ENCODE assay signal across 14 cellular contexts in the genomic region with DNA sequence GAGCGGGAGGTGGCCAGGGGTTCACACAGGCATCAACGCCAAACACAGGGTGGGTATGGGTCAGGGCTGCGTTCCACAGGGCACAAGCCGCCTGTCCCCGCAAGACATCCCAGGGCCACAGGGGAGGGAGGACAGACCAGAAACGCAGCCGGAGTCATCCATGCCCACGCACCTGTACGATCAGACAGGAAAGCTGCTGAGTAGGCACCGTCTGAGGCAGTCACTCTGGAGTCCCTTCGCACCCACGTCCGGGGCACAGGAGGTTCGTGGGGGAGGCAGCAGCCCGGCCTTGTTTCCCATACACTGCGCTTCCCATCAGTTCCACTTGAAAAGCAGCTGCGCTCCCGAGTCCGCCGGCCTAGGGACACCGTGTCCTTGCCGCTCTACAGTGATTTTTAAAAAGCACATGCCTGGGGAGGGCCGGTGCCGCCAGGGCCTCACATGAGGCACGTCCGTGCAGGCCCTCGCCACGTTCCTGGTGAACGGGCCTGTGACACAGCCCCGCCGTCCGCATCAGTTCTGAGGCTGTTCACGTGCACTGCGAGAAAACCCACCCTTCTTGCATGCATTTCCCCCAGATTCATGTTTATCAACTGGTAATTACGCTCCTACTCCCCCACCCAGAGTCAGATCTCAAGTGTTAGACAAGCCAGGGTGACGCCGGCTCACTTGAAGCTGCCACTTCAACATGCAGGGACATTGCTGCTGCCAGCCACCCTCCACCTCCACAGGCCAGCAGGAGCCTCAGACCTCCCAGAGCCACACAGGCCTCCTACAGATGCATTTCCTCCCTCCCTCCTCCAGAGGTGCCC. TPM values are rescaled to one million over a fixed set of nuclear protein-coding genes. Genes with fewer than 3 reads are reported as not detected.
DNase-seq lines count a peak whose midpoint lies in the region; ATAC-seq and TF ChIP-seq lines count a peak whose summit lies in the region.
"Had no signal": no experiment of that assay in that cellular context is flagged by ENCODE, and none has a peak within 500 bp of the region (broad histone marks: within the 10 kb centered on the region; RNA-seq: fewer than 3 reads in every experiment).

No MANE protein-coding gene starts in this region.

- ATAC-seq in lower lobe of right lung (peak; percentile 60 to 72), HG03439 (IDR thresholded peaks at IDR 0.05; ENCODE audit: unreplicated experiment) (no peak)
- ATAC-seq: activated CD4-positive, CD25-positive, alpha-beta regulatory T cell treated with anti-CD3 and anti-CD28 coated beads, Interleukin-2, amount 50 U/mL, for 24 hours had no signal

- H3K9me3 Mint-ChIP-seq in IgD-negative memory B cell (no peaks in the 10 kb centered on the region), chondrocyte (ENCODE audit: low read depth) (no peaks in the 10 kb centered on the region)
- H3K9me3 Mint-ChIP-seq: CD4-positive, CD25-positive, alpha-beta regulatory T cell had no signal

- H3K27me3 Mint-ChIP-seq in IgD-negative memory B cell (no peaks in the 10 kb centered on the region), chondrocyte (ENCODE audit: low read depth) (no peaks in the 10 kb centered on the region)
- H3K27me3 Mint-ChIP-seq: CD4-positive, CD25-positive, alpha-beta regulatory T cell had no signal

- no peaks in the 10 kb centered on the region for H3K9me3 ChIP-seq in lower lobe of right lung
- H3K9me3 ChIP-seq: SJCRH30 had no signal

- H3K4me3 ChIP-seq in lower lobe of right lung: no peak overlapping the region
- H3K4me3 ChIP-seq: SJCRH30 had no signal

- H3K4me1 ChIP-seq in lower lobe of right lung: no peaks in the 10 kb centered on the region
- H3K4me1 ChIP-seq: SJCRH30 had no signal

- peak; percentile 56 for DNase-seq in D341Med (ENCODE audit: low spot score)
- DNase-seq in chondrocyte (ENCODE audit: low spot score): no peak
- DNase-seq in lower lobe of right lung: peak; percentile 63
- DNase-seq in cerebellar nuclear complex (lab: John Stamatoyannopoulos, UW): no peak
- no peak for DNase-seq in dermis blood vessel endothelial cell
- DNase-seq in stimulated activated CD4-positive, alpha-beta T cell treated with anti-CD3 and anti-CD28 coated beads, Interleukin-1b, Interleukin-23, amount 100 ng/mL, for 48 hours: no peak
- DNase-seq: activated naive CD4-positive, alpha-beta T cell; CD4-positive, CD25-positive, alpha-beta regulatory T cell; NCI-H2081 treated with DMSO at 0.1 percent for 48 hours; stimulated activated naive CD4-positive, alpha-beta T cell had no signal

- H3K36me3 Mint-ChIP-seq in IgD-negative memory B cell (peaks cover 11% of the 10 kb centered on the region), chondrocyte (ENCODE audit: low read depth) (peaks cover 27% of the 10 kb centered on the region)

- intact Hi-C loops in lower lobe of right lung (cut with DNase I): no loop called here

- TF ChIP-seq CTCF in chondrocyte (IDR thresholded peaks at IDR 0.05) (no peak), lower lobe of right lung (IDR thresholded peaks at IDR 0.05) (no peak)

- H3K27ac Mint-ChIP-seq in IgD-negative memory B cell: peak overlapping the region in 2 of 3 donors; percentile 52 to 59
- H3K27ac Mint-ChIP-seq in chondrocyte (ENCODE audit: unreplicated experiment): peak overlapping the region; percentile 72

- peaks cover 50% of the 10 kb centered on the region for H3K36me3 ChIP-seq in lower lobe of right lung

- H3K27me3 ChIP-seq in lower lobe of right lung (ENCODE audit: low read depth): no peaks in the 10 kb centered on the region
- H3K27me3 ChIP-seq: SJCRH30 had no signal

- H3K4me1 Mint-ChIP-seq in IgD-negative memory B cell (peaks cover 0 to 1% (median 0%) of the 10 kb centered on the region in 3 donors), chondrocyte (ENCODE audit: low read depth) (peaks cover 8% of the 10 kb centered on the region)

- H3K4me3 Mint-ChIP-seq in IgD-negative memory B cell: no peak overlapping the region
- no peak overlapping the region for H3K4me3 Mint-ChIP-seq in chondrocyte (ENCODE audit: unreplicated experiment)
- H3K4me3 Mint-ChIP-seq: CD4-positive, CD25-positive, alpha-beta regulatory T cell had no signal

- H3K27ac ChIP-seq in lower lobe of right lung: no peak overlapping the region
- H3K27ac ChIP-seq: SJCRH30 had no signal

RNA-seq across cellular contexts. Expression of gene WDR45B, which starts 34.8 kb away (rescaled TPM):
- polyA plus RNA-seq in IgD-negative memory B cell: 32.1 TPM
- 60.4 to 70.0 TPM (median 67.8 TPM) in 3 replicates for total RNA-seq in chondrocyte
- 66.1 TPM for total RNA-seq in lower lobe of right lung
- total RNA-seq in dermis blood vessel endothelial cell: 61.4 and 91.0 TPM in 2 replicates

Comparison
In these comparisons a context has a peak if more than half of its experiments do, and no peak if none do; other contexts are left out.
1. DNase-seq: peak in D341Med (single experiment) and lower lobe of right lung (single experiment); none in chondrocyte (single experiment), cerebellar nuclear complex (0 of 2), dermis blood vessel endothelial cell (single experiment) and stimulated activated CD4-positive, alpha-beta T cell treated with anti-CD3 and anti-CD28 coated beads, Interleukin-1b, Interleukin-23, amount 100 ng/mL, for 48 hours (single experiment).